1 cellular context compared by ENCODE assay signal in the genomic region with DNA sequence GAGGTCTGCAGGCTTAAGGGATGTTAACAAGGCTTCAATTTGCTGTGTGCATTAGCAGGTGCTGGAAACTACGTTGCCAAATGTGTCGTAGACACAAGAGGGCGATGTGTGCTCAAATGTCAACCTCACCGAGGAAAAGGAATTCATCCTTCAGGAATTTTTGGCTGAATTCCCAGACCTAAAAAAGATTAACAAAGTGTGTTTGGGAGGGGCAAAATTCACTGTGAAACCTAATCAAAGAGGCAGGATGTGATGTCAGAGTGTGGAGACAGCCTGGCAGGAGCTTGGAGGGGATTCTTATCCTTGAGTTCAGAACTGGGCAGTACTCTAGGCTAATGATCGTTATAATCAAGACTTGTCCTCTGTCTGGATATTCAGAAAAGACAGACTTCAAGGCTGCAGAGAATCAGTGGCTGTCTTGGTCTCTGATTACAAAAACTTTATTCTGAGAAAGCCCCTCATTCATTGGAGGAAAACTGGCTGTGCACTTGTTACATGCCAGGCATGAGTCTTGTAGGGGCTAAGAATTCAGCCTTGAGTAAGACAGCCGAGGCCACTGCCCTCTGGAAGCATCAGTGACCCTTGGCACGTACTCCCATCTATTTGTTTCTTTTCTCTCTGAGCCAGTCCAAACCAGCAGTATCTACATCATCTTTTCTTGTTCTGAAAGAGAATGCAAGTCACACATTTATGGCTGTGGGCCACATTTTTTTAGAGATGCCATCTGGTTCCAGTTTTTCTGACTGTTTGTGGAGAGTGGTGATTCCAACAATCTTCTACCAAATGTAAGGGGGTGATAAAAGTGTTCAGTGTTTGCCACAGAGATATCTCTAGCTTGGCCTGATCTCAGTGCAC.
A peak's percentile ranks its signal among the peaks of the same experiment; 100 is the strongest.
TF ChIP-seq lines count a peak whose summit lies in the region.

No MANE protein-coding gene starts in this region.

TF ChIP-seq in HepG2, 621 proteins besides CTCF, POLR2A, EP300 and RAD21 (continued from another document and continues in another):
- TF ChIP-seq ZNF18 (CRISPR knock-in tag; IDR thresholded peaks at IDR 0.05; ENCODE audit: insufficient replicate concordance) (no peak), ETS1 (CRISPR knock-in tag; IDR thresholded peaks at IDR 0.05) (no peak), ZNF124 (CRISPR knock-in tag; IDR thresholded peaks at IDR 0.05) (peak; percentile 99), ZSCAN12 (CRISPR knock-in tag; IDR thresholded peaks at IDR 0.05) (no peak), IRF1 (CRISPR knock-in tag; IDR thresholded peaks at IDR 0.05; ENCODE audit: low read depth) (no peak), ZBTB7A (CRISPR knock-in tag; IDR thresholded peaks at IDR 0.05) (no peak), ZNF30 (CRISPR knock-in tag; IDR thresholded peaks at IDR 0.05) (no peak), SP1 (IDR thresholded peaks at IDR 0.05) (no peak), SP1 (CRISPR knock-in tag; IDR thresholded peaks at IDR 0.05) (no peak), FOXJ3 (CRISPR knock-in tag; IDR thresholded peaks at IDR 0.05; ENCODE audit: borderline replicate concordance) (no peak; the same call in 1 of the 2 replicates), SATB2 (CRISPR knock-in tag; IDR thresholded peaks at IDR 0.05) (no peak), TBP (CRISPR knock-in tag; IDR thresholded peaks at IDR 0.05) (no peak), ZNF776 (CRISPR knock-in tag; IDR thresholded peaks at IDR 0.05) (no peak), THAP9 (CRISPR knock-in tag; IDR thresholded peaks at IDR 0.05; ENCODE audit: borderline replicate concordance) (no peak), TGIF2 (CRISPR knock-in tag; IDR thresholded peaks at IDR 0.05) (no peak), JUN (CRISPR knock-in tag; IDR thresholded peaks at IDR 0.05) (no peak; the same call in 1 of the 2 replicates), ZNF883 (CRISPR knock-in tag; IDR thresholded peaks at IDR 0.05; ENCODE audit: not compliant biosample characterization) (no peak), GABPA (IDR thresholded peaks at IDR 0.05; ENCODE audit: low read depth, low read length) (no peak), GABPA (CRISPR knock-in tag; IDR thresholded peaks at IDR 0.05; ENCODE audit: low read depth) (peak; percentile 87), KDM1A (CRISPR knock-in tag; IDR thresholded peaks at IDR 0.05) (peak; percentile 75; the same call in 1 of the 2 replicates), RBM22 (optimal IDR thresholded peaks at IDR 0.05; ENCODE audit: low read length) (no peak), ZNF558 (CRISPR knock-in tag; IDR thresholded peaks at IDR 0.05; ENCODE audit: borderline replicate concordance) (no peak), PHF5A (CRISPR knock-in tag; IDR thresholded peaks at IDR 0.05; ENCODE audit: low read depth, unreplicated experiment) (no peak), ZNF749 (CRISPR knock-in tag; IDR thresholded peaks at IDR 0.05; ENCODE audit: borderline replicate concordance) (no peak), ZNF160 (CRISPR knock-in tag; IDR thresholded peaks at IDR 0.05) (no peak), FOXC1 (CRISPR knock-in tag; IDR thresholded peaks at IDR 0.05; ENCODE audit: borderline replicate concordance) (no peak), MYPOP (CRISPR knock-in tag; IDR thresholded peaks at IDR 0.05) (peak; percentile 62; the same call in 1 of the 2 replicates), THAP11 (CRISPR knock-in tag; IDR thresholded peaks at IDR 0.05) (peak; percentile 76), ZSCAN25 (CRISPR knock-in tag; IDR thresholded peaks at IDR 0.05) (no peak), MTF2 (CRISPR knock-in tag; IDR thresholded peaks at IDR 0.05; ENCODE audit: borderline replicate concordance) (no peak)
- TF ChIP-seq, protein P1, sequence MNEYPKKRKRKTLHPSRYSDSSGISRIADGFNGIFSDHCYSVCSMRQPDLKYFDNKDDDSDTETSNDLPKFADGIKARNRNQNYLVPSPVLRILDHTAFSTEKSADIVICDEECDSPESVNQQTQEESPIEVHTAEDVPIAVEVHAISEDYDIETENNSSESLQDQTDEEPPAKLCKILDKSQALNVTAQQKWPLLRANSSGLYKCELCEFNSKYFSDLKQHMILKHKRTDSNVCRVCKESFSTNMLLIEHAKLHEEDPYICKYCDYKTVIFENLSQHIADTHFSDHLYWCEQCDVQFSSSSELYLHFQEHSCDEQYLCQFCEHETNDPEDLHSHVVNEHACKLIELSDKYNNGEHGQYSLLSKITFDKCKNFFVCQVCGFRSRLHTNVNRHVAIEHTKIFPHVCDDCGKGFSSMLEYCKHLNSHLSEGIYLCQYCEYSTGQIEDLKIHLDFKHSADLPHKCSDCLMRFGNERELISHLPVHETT (CRISPR knock-in tag; conservative IDR thresholded peaks at IDR 0.05) = no peak
- TF ChIP-seq, protein P2, sequence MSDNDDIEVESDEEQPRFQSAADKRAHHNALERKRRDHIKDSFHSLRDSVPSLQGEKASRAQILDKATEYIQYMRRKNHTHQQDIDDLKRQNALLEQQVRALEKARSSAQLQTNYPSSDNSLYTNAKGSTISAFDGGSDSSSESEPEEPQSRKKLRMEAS (IDR thresholded peaks at IDR 0.05) = peak; percentile 62; the same call in 1 of the 2 replicates
- TF ChIP-seq, protein P3, sequence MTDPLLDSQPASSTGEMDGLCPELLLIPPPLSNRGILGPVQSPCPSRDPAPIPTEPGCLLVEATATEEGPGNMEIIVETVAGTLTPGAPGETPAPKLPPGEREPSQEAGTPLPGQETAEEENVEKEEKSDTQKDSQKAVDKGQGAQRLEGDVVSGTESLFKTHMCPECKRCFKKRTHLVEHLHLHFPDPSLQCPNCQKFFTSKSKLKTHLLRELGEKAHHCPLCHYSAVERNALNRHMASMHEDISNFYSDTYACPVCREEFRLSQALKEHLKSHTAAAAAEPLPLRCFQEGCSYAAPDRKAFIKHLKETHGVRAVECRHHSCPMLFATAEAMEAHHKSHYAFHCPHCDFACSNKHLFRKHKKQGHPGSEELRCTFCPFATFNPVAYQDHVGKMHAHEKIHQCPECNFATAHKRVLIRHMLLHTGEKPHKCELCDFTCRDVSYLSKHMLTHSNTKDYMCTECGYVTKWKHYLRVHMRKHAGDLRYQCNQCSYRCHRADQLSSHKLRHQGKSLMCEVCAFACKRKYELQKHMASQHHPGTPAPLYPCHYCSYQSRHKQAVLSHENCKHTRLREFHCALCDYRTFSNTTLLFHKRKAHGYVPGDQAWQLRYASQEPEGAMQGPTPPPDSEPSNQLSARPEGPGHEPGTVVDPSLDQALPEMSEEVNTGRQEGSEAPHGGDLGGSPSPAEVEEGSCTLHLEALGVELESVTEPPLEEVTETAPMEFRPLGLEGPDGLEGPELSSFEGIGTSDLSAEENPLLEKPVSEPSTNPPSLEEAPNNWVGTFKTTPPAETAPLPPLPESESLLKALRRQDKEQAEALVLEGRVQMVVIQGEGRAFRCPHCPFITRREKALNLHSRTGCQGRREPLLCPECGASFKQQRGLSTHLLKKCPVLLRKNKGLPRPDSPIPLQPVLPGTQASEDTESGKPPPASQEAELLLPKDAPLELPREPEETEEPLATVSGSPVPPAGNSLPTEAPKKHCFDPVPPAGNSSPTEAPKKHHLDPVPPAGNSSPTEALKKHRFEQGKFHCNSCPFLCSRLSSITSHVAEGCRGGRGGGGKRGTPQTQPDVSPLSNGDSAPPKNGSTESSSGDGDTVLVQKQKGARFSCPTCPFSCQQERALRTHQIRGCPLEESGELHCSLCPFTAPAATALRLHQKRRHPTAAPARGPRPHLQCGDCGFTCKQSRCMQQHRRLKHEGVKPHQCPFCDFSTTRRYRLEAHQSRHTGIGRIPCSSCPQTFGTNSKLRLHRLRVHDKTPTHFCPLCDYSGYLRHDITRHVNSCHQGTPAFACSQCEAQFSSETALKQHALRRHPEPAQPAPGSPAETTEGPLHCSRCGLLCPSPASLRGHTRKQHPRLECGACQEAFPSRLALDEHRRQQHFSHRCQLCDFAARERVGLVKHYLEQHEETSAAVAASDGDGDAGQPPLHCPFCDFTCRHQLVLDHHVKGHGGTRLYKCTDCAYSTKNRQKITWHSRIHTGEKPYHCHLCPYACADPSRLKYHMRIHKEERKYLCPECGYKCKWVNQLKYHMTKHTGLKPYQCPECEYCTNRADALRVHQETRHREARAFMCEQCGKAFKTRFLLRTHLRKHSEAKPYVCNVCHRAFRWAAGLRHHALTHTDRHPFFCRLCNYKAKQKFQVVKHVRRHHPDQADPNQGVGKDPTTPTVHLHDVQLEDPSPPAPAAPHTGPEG (CRISPR knock-in tag; IDR thresholded peaks at IDR 0.05) = no peak
- TF ChIP-seq, protein P4, sequence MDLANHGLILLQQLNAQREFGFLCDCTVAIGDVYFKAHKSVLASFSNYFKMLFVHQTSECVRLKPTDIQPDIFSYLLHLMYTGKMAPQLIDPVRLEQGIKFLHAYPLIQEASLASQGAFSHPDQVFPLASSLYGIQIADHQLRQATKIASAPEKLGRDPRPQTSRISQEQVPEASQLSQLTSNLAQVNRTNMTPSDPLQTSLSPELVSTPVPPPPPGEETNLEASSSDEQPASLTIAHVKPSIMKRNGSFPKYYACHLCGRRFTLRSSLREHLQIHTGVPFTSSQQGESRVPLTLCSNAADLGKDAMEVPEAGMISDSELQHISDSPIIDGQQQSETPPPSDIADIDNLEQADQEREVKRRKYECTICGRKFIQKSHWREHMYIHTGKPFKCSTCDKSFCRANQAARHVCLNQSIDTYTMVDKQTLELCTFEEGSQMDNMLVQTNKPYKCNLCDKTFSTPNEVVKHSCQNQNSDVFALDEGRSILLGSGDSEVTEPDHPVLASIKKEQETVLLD (CRISPR knock-in tag; IDR thresholded peaks at IDR 0.05; ENCODE audit: low read depth) = no peak
- TF ChIP-seq, protein P5, sequence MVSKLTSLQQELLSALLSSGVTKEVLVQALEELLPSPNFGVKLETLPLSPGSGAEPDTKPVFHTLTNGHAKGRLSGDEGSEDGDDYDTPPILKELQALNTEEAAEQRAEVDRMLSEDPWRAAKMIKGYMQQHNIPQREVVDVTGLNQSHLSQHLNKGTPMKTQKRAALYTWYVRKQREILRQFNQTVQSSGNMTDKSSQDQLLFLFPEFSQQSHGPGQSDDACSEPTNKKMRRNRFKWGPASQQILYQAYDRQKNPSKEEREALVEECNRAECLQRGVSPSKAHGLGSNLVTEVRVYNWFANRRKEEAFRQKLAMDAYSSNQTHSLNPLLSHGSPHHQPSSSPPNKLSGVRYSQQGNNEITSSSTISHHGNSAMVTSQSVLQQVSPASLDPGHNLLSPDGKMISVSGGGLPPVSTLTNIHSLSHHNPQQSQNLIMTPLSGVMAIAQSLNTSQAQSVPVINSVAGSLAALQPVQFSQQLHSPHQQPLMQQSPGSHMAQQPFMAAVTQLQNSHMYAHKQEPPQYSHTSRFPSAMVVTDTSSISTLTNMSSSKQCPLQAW (CRISPR knock-in tag; IDR thresholded peaks at IDR 0.05) = peak; percentile 92
